8 cellular contexts compared by ENCODE assay signal in the genomic region with DNA sequence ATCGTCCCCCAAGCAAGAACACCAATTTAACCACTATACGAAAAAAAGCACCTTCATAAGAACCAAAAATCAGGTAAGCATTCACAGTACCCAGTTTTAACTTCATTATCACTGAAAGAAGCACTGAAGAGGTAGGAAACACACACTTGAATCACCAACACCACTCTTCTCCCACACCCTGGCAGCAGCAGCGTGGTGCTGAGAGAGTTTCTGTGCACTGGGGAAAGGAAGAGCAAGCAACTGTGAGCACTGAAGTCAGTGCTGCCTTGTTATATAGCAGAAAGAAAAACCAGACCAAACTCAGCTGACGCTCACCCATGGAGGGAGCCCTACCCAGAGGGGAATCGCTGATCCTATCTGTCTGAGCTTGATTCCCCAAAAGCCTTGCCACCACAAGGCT.
"Had no signal": no experiment of that assay in that cellular context is flagged by ENCODE, and none has a peak within 500 bp of the region (broad histone marks: within the 10 kb centered on the region; RNA-seq: fewer than 3 reads in every experiment).

No MANE protein-coding gene starts in this region.

- H3K4me1 ChIP-seq: HAP-1 had no signal

- ATAC-seq: HCT116, K562 had no signal

- H3K36me3 ChIP-seq: HAP-1 had no signal

- H3K9ac ChIP-seq: GM23248 had no signal

- H3K4me3 ChIP-seq: GM23248, HAP-1, K562 had no signal

- H3K9me3 Mint-ChIP-seq: HFFc6 had no signal

- H2AFZ ChIP-seq: GM23248 had no signal

- H3K4me3 Mint-ChIP-seq: HFFc6 had no signal

- H3K27ac ChIP-seq: GM23248 had no signal

- H3K27ac Mint-ChIP-seq: HFFc6 had no signal

- DNase-seq: GM23248, GOT3, H7, HFFc6, IMR-90 had no signal
